ENCODE assay signal across 1 cellular context in genomic region chr7:115340828-115341227, GRCh38.
TF ChIP-seq lines count a peak whose summit lies in the region.

No MANE protein-coding gene starts in this region.

TF ChIP-seq in SK-N-SH, 30 proteins besides CTCF, POLR2A, EP300 and RAD21 (continued from another document):
- no peak for TF ChIP-seq ZBTB33 (IDR thresholded peaks at IDR 0.05; ENCODE audit: borderline replicate concordance, low read depth)
- no peak for TF ChIP-seq NRF1 (IDR thresholded peaks at IDR 0.05; ENCODE audit: low read depth, low read length)
- no peak for TF ChIP-seq NFIC (IDR thresholded peaks at IDR 0.05; ENCODE audit: borderline replicate concordance)
- TF ChIP-seq MEF2A (IDR thresholded peaks at IDR 0.05; ENCODE audit: borderline replicate concordance, low read depth), result no peak
- peak; percentile 9; the same call in 1 of the 2 replicates for TF ChIP-seq PBX3 (IDR thresholded peaks at IDR 0.05)
- TF ChIP-seq ELF1 (IDR thresholded peaks at IDR 0.05), result no peak
- TF ChIP-seq YY1 (IDR thresholded peaks at IDR 0.05; ENCODE audit: low read depth), result no peak
- no peak for TF ChIP-seq SMC3 (IDR thresholded peaks at IDR 0.05; ENCODE audit: low read depth, low read length)
- no peak for TF ChIP-seq TAF1 (IDR thresholded peaks at IDR 0.05; ENCODE audit: borderline replicate concordance, low read depth, low read length)
- TF ChIP-seq CHD2 (IDR thresholded peaks at IDR 0.05; ENCODE audit: low read length, partially characterized antibody), result no peak
- TF ChIP-seq GABPA (IDR thresholded peaks at IDR 0.05; ENCODE audit: low read depth), result no peak
- no peak for TF ChIP-seq FOXJ3 (CRISPR knock-in tag; IDR thresholded peaks at IDR 0.05)
- TF ChIP-seq POLR2AphosphoS5 (IDR thresholded peaks at IDR 0.05; ENCODE audit: low read depth, low read length), result no peak
- TF ChIP-seq MXI1 (IDR thresholded peaks at IDR 0.05; ENCODE audit: low read depth, low read length), result no peak
- TF ChIP-seq IRF3 (IDR thresholded peaks at IDR 0.05; ENCODE audit: low read depth, low read length), result no peak
- TF ChIP-seq MAX (IDR thresholded peaks at IDR 0.05; ENCODE audit: low read depth), result 0 out of 2 replicates have a peak, but pooled peaks have one; percentile 15
- no peak for TF ChIP-seq FOXM1 (IDR thresholded peaks at IDR 0.05; ENCODE audit: low read depth)
- peak; percentile 54; the same call in 1 of the 2 replicates for TF ChIP-seq JUND (IDR thresholded peaks at IDR 0.05)
- TF ChIP-seq USF1 (IDR thresholded peaks at IDR 0.05; ENCODE audit: borderline replicate concordance, low read depth), result no peak
- TF ChIP-seq EZH2phosphoT487 (IDR thresholded peaks at IDR 0.05; ENCODE audit: borderline replicate concordance, low read depth), result no peak
- TF ChIP-seq TEAD4 (IDR thresholded peaks at IDR 0.05; ENCODE audit: borderline replicate concordance, insufficient read depth), result no peak
